In genomic region chr5:15694694-15695093, GRCh38 we compare ENCODE assay signal across 1 cellular context.
TF ChIP-seq lines count a peak whose summit lies in the region.

No MANE protein-coding gene starts in this region.

TF ChIP-seq in GM23338, 12 proteins besides CTCF, POLR2A, EP300 and RAD21 (continued from another document):
- no peak for TF ChIP-seq ZNF462 (CRISPR knock-in tag; IDR thresholded peaks at IDR 0.05)
- no peak for TF ChIP-seq POLR2AphosphoS5 (IDR thresholded peaks at IDR 0.05; ENCODE audit: low read depth)
